In genomic region chr2:39171618-39172017, GRCh38 we compare ENCODE assay signal across 29 cellular contexts.
"Had no signal": no experiment of that assay in that cellular context is flagged by ENCODE, and none has a peak within 500 bp of the region (broad histone marks: within the 10 kb centered on the region; RNA-seq: fewer than 3 reads in every experiment).

No MANE protein-coding gene starts in this region.

- H3K27ac ChIP-seq: adrenal gland, body of pancreas, breast epithelium, KMS-11, Peyer's patch had no signal

- H3K9me3 ChIP-seq: adrenal gland, body of pancreas, breast epithelium, Peyer's patch had no signal

- H3K4me3 Mint-ChIP-seq: activated CD4-positive, alpha-beta T cell treated with anti-CD3 and anti-CD28 coated beads for 36 hours; activated naive CD4-positive, alpha-beta T cell treated with anti-CD3 and anti-CD28 coated beads, Interleukin-2, amount 10 ng/mL, durations not matched to agents 7 days and 5 days; activated naive CD8-positive, alpha-beta T cell; activated T-cell treated with anti-CD3 and anti-CD28 coated beads, Interleukin-2, amount 50 U/mL, for 4 hours; activated T-helper 1 cell treated with anti-CD3 and anti-CD28 coated beads, Interleukin-12 subunit alpha, Interleukin-12 subunit beta, Interleukin-2, Interleukin-4 antibody, amounts not matched to agents 30 ng/mL and 10 ng/mL and 1 ng/mL, durations not matched to agents 14 hours and 24 hours and 36 hours; T-cell had no signal

- DNase-seq: activated CD4-positive, alpha-beta T cell treated with anti-CD3 and anti-CD28 coated beads for 36 hours; activated CD8-positive, alpha-beta memory T cell treated with anti-CD3 and anti-CD28 coated beads, Interleukin-2, amount 50 U/mL, for 4 hours; activated naive CD4-positive, alpha-beta T cell treated with anti-CD3 and anti-CD28 coated beads, Interleukin-2, amount 10 ng/mL, durations not matched to agents 7 days and 5 days; activated T-cell treated with anti-CD3 and anti-CD28 coated beads for 4 hours; activated T-cell treated with anti-CD3 and anti-CD28 coated beads, Interleukin-2, amount 50 U/mL, for 4 hours; adrenal gland; body of pancreas; NCI-H1092 treated with DMSO at 0.1 percent for 48 hours; NCI-H1417; NCI-H146; NCI-H187; NCI-H2029 treated with DMSO at 0.1 percent for 48 hours; NCI-H2107; NCI-H2171; NCI-H510A; NCI-H526; NCI-H748 treated with DMSO at 0.1 percent for 48 hours; NK-92 treated with Interleukin-12 subunit alpha and Interleukin-12 subunit beta, amount 100 ng/mL, for 24 hours; PC-3; Peyer's patch; RPMI8226; SHP77 treated with DMSO at 0.1 percent for 48 hours; T-cell had no signal

- H3K36me3 ChIP-seq: adrenal gland, breast epithelium, Peyer's patch had no signal

- H3K9me3 Mint-ChIP-seq: activated naive CD4-positive, alpha-beta T cell treated with anti-CD3 and anti-CD28 coated beads, Interleukin-2, amount 10 ng/mL, durations not matched to agents 7 days and 5 days; activated T-cell treated with anti-CD3 and anti-CD28 coated beads, Interleukin-2, amount 50 U/mL, for 4 hours; activated T-helper 1 cell treated with anti-CD3 and anti-CD28 coated beads, Interleukin-12 subunit alpha, Interleukin-12 subunit beta, Interleukin-2, Interleukin-4 antibody, amounts not matched to agents 30 ng/mL and 10 ng/mL and 1 ng/mL, durations not matched to agents 14 hours and 24 hours and 36 hours; T-cell had no signal

- H3K4me1 ChIP-seq: adrenal gland, body of pancreas, breast epithelium, Peyer's patch had no signal

- H3K4me2 ChIP-seq: KMS-11 had no signal

- H3K27ac Mint-ChIP-seq: activated CD4-positive, alpha-beta T cell treated with anti-CD3 and anti-CD28 coated beads for 36 hours; activated naive CD4-positive, alpha-beta T cell treated with anti-CD3 and anti-CD28 coated beads, Interleukin-2, amount 10 ng/mL, durations not matched to agents 7 days and 5 days; activated naive CD8-positive, alpha-beta T cell; T-cell had no signal

- H3K27me3 Mint-ChIP-seq: activated CD4-positive, alpha-beta T cell treated with anti-CD3 and anti-CD28 coated beads for 36 hours; activated naive CD4-positive, alpha-beta T cell treated with anti-CD3 and anti-CD28 coated beads, Interleukin-2, amount 10 ng/mL, durations not matched to agents 7 days and 5 days; activated naive CD8-positive, alpha-beta T cell; T-cell had no signal

- ATAC-seq: activated CD4-positive, alpha-beta T cell treated with anti-CD3 and anti-CD28 coated beads for 36 hours; activated CD4-positive, CD25-positive, alpha-beta regulatory T cell treated with anti-CD3 and anti-CD28 coated beads, Interleukin-2, amount 50 U/mL, for 24 hours; activated T-cell treated with anti-CD3 and anti-CD28 coated beads, Interleukin-2, amount 50 U/mL, for 4 hours; body of pancreas; PC-3; SK-N-SH treated with all-trans-retinoic acid at 6 μM for 48 hours; T-cell had no signal

- H3K36me3 Mint-ChIP-seq: activated naive CD4-positive, alpha-beta T cell treated with anti-CD3 and anti-CD28 coated beads, Interleukin-2, amount 10 ng/mL, durations not matched to agents 7 days and 5 days; activated naive CD8-positive, alpha-beta T cell; T-cell had no signal

- H3K9ac ChIP-seq: KMS-11 had no signal

- H3K4me3 ChIP-seq: adrenal gland, body of pancreas, breast epithelium, Peyer's patch had no signal

- H3K27me3 ChIP-seq: adrenal gland, body of pancreas, breast epithelium, Peyer's patch had no signal
